ENCODE assay signal across 1 cellular context in genomic region chr7:28533267-28533666, GRCh38.
TF ChIP-seq lines count a peak whose summit lies in the region.

No MANE protein-coding gene starts in this region.

TF ChIP-seq in GM12878, 131 proteins besides CTCF, POLR2A, EP300 and RAD21 (continued from another document):
- TF ChIP-seq, protein P1, sequence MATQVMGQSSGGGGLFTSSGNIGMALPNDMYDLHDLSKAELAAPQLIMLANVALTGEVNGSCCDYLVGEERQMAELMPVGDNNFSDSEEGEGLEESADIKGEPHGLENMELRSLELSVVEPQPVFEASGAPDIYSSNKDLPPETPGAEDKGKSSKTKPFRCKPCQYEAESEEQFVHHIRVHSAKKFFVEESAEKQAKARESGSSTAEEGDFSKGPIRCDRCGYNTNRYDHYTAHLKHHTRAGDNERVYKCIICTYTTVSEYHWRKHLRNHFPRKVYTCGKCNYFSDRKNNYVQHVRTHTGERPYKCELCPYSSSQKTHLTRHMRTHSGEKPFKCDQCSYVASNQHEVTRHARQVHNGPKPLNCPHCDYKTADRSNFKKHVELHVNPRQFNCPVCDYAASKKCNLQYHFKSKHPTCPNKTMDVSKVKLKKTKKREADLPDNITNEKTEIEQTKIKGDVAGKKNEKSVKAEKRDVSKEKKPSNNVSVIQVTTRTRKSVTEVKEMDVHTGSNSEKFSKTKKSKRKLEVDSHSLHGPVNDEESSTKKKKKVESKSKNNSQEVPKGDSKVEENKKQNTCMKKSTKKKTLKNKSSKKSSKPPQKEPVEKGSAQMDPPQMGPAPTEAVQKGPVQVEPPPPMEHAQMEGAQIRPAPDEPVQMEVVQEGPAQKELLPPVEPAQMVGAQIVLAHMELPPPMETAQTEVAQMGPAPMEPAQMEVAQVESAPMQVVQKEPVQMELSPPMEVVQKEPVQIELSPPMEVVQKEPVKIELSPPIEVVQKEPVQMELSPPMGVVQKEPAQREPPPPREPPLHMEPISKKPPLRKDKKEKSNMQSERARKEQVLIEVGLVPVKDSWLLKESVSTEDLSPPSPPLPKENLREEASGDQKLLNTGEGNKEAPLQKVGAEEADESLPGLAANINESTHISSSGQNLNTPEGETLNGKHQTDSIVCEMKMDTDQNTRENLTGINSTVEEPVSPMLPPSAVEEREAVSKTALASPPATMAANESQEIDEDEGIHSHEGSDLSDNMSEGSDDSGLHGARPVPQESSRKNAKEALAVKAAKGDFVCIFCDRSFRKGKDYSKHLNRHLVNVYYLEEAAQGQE (IDR thresholded peaks at IDR 0.05; ENCODE audit: low read depth, low read length) = no peak
- TF ChIP-seq SMAD5 (IDR thresholded peaks at IDR 0.05; ENCODE audit: low read depth) (no peak), SRF (IDR thresholded peaks at IDR 0.05; ENCODE audit: low read depth in 2 of 2, low read length in 2 of 2) (no peak), NBN (IDR thresholded peaks at IDR 0.05) (no peak), SIX5 (IDR thresholded peaks at IDR 0.05; ENCODE audit: low read depth, low read length, severe bottlenecking) (no peak), IKZF2 (IDR thresholded peaks at IDR 0.05) (no peak), RUNX3 (IDR thresholded peaks at IDR 0.05; ENCODE audit: low read length) (peak; percentile 68), ZBTB40 (IDR thresholded peaks at IDR 0.05; ENCODE audit: borderline replicate concordance) (no peak), EGR1 (IDR thresholded peaks at IDR 0.05; ENCODE audit: borderline replicate concordance in 1 of 2, low read depth in 2 of 2, low read length in 2 of 2) (0 out of 3 replicates have a peak, but pooled peaks of 1 of the 2 experiments have one; percentile 19), ZNF622 (IDR thresholded peaks at IDR 0.05) (no peak), CHD4 (IDR thresholded peaks at IDR 0.05) (no peak), IRF4 (IDR thresholded peaks at IDR 0.05; ENCODE audit: low read depth, low read length) (no peak)
- TF ChIP-seq, protein P2, sequence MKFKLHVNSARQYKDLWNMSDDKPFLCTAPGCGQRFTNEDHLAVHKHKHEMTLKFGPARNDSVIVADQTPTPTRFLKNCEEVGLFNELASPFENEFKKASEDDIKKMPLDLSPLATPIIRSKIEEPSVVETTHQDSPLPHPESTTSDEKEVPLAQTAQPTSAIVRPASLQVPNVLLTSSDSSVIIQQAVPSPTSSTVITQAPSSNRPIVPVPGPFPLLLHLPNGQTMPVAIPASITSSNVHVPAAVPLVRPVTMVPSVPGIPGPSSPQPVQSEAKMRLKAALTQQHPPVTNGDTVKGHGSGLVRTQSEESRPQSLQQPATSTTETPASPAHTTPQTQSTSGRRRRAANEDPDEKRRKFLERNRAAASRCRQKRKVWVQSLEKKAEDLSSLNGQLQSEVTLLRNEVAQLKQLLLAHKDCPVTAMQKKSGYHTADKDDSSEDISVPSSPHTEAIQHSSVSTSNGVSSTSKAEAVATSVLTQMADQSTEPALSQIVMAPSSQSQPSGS (IDR thresholded peaks at IDR 0.05; ENCODE audit: low read length) = no peak
- TF ChIP-seq, protein P3, sequence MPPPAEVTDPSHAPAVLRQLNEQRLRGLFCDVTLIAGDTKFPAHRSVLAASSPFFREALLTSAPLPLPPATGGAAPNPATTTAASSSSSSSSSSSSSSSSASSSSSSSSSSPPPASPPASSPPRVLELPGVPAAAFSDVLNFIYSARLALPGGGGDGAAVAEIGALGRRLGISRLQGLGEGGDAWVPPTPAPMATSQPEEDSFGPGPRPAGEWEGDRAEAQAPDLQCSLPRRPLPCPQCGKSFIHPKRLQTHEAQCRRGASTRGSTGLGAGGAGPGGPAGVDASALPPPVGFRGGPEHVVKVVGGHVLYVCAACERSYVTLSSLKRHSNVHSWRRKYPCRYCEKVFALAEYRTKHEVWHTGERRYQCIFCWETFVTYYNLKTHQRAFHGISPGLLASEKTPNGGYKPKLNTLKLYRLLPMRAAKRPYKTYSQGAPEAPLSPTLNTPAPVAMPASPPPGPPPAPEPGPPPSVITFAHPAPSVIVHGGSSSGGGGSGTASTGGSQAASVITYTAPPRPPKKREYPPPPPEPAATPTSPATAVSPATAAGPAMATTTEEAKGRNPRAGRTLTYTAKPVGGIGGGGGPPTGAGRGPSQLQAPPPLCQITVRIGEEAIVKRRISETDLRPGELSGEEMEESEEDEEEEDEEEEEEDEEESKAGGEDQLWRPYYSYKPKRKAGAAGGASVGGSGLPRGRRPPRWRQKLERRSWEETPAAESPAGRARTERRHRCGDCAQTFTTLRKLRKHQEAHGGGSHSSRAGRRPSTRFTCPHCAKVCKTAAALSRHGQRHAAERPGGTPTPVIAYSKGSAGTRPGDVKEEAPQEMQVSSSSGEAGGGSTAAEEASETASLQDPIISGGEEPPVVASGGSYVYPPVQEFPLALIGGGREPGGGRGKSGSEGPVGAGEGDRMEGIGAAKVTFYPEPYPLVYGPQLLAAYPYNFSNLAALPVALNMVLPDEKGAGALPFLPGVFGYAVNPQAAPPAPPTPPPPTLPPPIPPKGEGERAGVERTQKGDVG (CRISPR knock-in tag; IDR thresholded peaks at IDR 0.05) = no peak
